8 cellular contexts compared by ENCODE assay signal in the genomic region with DNA sequence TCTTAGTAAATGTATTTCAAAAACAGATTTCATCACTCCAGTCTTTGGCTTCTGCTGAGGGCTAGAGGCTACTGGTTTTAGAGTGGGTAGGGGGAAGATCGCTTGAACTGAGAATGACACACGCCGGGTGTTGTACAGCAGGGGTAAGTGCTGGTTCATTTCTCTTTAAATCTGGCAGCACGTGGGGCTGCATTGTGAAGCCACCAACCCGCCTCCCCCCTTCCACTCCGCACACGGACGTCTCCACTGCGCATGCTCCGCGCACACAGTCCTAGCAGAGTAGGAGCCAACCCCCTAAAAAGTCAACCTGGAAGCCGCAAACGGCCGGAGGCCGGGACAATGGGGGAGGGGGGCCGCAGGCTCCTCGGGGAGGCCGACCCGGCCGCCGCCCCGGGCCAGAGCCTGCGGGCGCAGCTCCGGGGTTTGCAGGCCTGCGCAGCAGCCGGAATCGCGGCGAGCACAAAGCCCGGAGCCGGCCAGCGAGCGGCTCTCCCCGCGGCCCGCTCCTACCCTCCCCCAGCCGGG. TPM values are rescaled to one million over a fixed set of nuclear protein-coding genes. Genes with fewer than 3 reads are reported as not detected.
DNase-seq lines count a peak whose midpoint lies in the region; ATAC-seq and TF ChIP-seq lines count a peak whose summit lies in the region.

No MANE protein-coding gene starts in this region.

- peaks cover 36% of the 10 kb centered on the region for H4K20me1 ChIP-seq in osteoblast (ENCODE audit: insufficient read depth, low read length)

- H3K27ac Mint-ChIP-seq in activated naive CD8-positive, alpha-beta T cell treated with anti-CD3 and anti-CD28 coated beads, Interleukin-2, amount 10 ng/mL, durations not matched to agents 7 days and 5 days, result peak overlapping the region; percentile 96

- peak overlapping the region; percentile 92 for H3K4me3 ChIP-seq in osteoblast (ENCODE audit: insufficient read depth, low read length)
- peak overlapping the region; percentile 97 to 99 for H3K4me3 ChIP-seq in testis

- no peak for TF ChIP-seq CTCF in osteoblast (IDR thresholded peaks at IDR 0.05; ENCODE audit: extremely low read depth, low read depth, low read length)
- TF ChIP-seq CTCF in testis (IDR thresholded peaks at IDR 0.05), result no peak

- peak overlapping the region; percentile 94 for H3K4me3 Mint-ChIP-seq in activated naive CD8-positive, alpha-beta T cell treated with anti-CD3 and anti-CD28 coated beads, Interleukin-2, amount 10 ng/mL, durations not matched to agents 7 days and 5 days

- H3K4me1 ChIP-seq in osteoblast (ENCODE audit: insufficient read depth, low read length) (peaks cover 4% of the 10 kb centered on the region), testis (peaks cover 12% of the 10 kb centered on the region)

- peak overlapping the region; percentile 88 for H3K4me2 ChIP-seq in osteoblast (ENCODE audit: insufficient read depth, low read length)

- no peaks in the 10 kb centered on the region for H3K27me3 Mint-ChIP-seq in activated naive CD8-positive, alpha-beta T cell treated with anti-CD3 and anti-CD28 coated beads, Interleukin-2, amount 10 ng/mL, durations not matched to agents 7 days and 5 days

- intact Hi-C loops in head of caudate nucleus (cut with DNase I) (no loop called here), testis (cut with DNase I; ENCODE audit: low total_unique reads) (no loop called here)

- peaks cover 59% of the 10 kb centered on the region for H3K79me2 ChIP-seq in osteoblast (ENCODE audit: insufficient read depth, low read length)

- 0 to 1% methylated on average over 6 to 27 of the region's 38 CpGs for WGBS in testis, 2 donors

- POLR2A ChIA-PET in activated naive CD8-positive, alpha-beta T cell treated with anti-CD3 and anti-CD28 coated beads, Interleukin-2, amount 10 ng/mL, durations not matched to agents 7 days and 5 days (lab: Charles Lee), result interaction anchor here (0.8 to 2.8 kb wide), 7 partner anchors 10 to 222 kb away, joined by 3 to 17 read pairs (median 7); a partner anchor contains a TSS

- peak; percentile 51 for ATAC-seq in HG02610 (IDR thresholded peaks at IDR 0.05; ENCODE audit: unreplicated experiment)
- ATAC-seq in activated naive CD8-positive, alpha-beta T cell treated with anti-CD3 and anti-CD28 coated beads, Interleukin-2, amount 10 ng/mL, durations not matched to agents 7 days and 5 days (ENCODE audit: low read depth), result peak; percentile 63

- H3K9me3 ChIP-seq in osteoblast (ENCODE audit: low read depth, low read length), result no peaks in the 10 kb centered on the region
- no peaks in the 10 kb centered on the region for H3K9me3 ChIP-seq in testis

- DNase-seq in GM04504 (ENCODE audit: low read depth) (peak; percentile 81), NCI-H1105 treated with DMSO at 0.1 percent for 48 hours (lab: John Stamatoyannopoulos, UW) (peak; percentile 92), SKM-1 treated with dmso at 0.1 percent for 144 hours (lab: John Stamatoyannopoulos, UW; ENCODE audit: unreplicated experiment) (peak; percentile 73), head of caudate nucleus (peak; percentile 87 to 97 (median 93)), osteoblast (ENCODE audit: insufficient read length, low spot score, missing footprints) (peak; percentile 98), testis (peak; percentile 95)
- peak; percentile 87 for DNase-seq in activated naive CD8-positive, alpha-beta T cell treated with anti-CD3 and anti-CD28 coated beads, Interleukin-2, amount 10 ng/mL, durations not matched to agents 7 days and 5 days

- H3K36me3 Mint-ChIP-seq in activated naive CD8-positive, alpha-beta T cell treated with anti-CD3 and anti-CD28 coated beads, Interleukin-2, amount 10 ng/mL, durations not matched to agents 7 days and 5 days, result peaks cover 8% of the 10 kb centered on the region

- TF ChIP-seq POLR2A in testis (IDR thresholded peaks at IDR 0.05), result no peak

- H3K4me1 Mint-ChIP-seq in activated naive CD8-positive, alpha-beta T cell treated with anti-CD3 and anti-CD28 coated beads, Interleukin-2, amount 10 ng/mL, durations not matched to agents 7 days and 5 days, result peaks cover 19% of the 10 kb centered on the region

- H3K9me3 Mint-ChIP-seq in activated naive CD8-positive, alpha-beta T cell treated with anti-CD3 and anti-CD28 coated beads, Interleukin-2, amount 10 ng/mL, durations not matched to agents 7 days and 5 days, result no peaks in the 10 kb centered on the region

- no peaks in the 10 kb centered on the region for H3K27me3 ChIP-seq in osteoblast (ENCODE audit: insufficient read depth, low read length)
- H3K27me3 ChIP-seq in testis, result no peaks in the 10 kb centered on the region

- peak overlapping the region; percentile 59 for H2AFZ ChIP-seq in osteoblast (ENCODE audit: low read length)

- H3K27ac ChIP-seq in osteoblast (ENCODE audit: low read depth, low read length), result peak overlapping the region; percentile 76
- H3K27ac ChIP-seq in testis, result peak overlapping the region; percentile 93 to 97

- H3K36me3 ChIP-seq in osteoblast (ENCODE audit: insufficient read depth, low read length) (no peaks in the 10 kb centered on the region), testis (ENCODE audit: low read depth, missing control alignments) (no peaks in the 10 kb centered on the region)

RNA-seq across cellular contexts. Expression of a gene that starts 1.3 kb away (rescaled TPM):
- total RNA-seq in activated naive CD8-positive, alpha-beta T cell treated with anti-CD3 and anti-CD28 coated beads, Interleukin-2, amount 10 ng/mL, durations not matched to agents 7 days and 5 days, result 10 to 100 TPM; 65.6 to 69.4 TPM
- total RNA-seq in osteoblast (36.2 and 37.7 TPM in 2 replicates), testis (10 to 100 TPM; 60.7 to 66.1 TPM)
- polyA plus RNA-seq in testis (ENCODE audit: insufficient read depth, low read depth, low replicate concordance), result 50.1 TPM

Comparison
In these comparisons a context has a peak if more than half of its experiments do, and no peak if none do; other contexts are left out.
1. Peak in every context shown above with its lines: DNase-seq, ATAC-seq, H3K4me3 ChIP-seq and H3K27ac ChIP-seq.